ENCODE assay signal across 18 cellular contexts in genomic region chr19:45114116-45114515, GRCh38. TPM values are rescaled to one million over a fixed set of nuclear protein-coding genes. Genes with fewer than 3 reads are reported as not detected.
DNase-seq lines count a peak whose midpoint lies in the region; ATAC-seq, FAIRE-seq and TF ChIP-seq lines count a peak whose summit lies in the region.
"Had no signal": no experiment of that assay in that cellular context is flagged by ENCODE, and none has a peak within 500 bp of the region (broad histone marks: within the 10 kb centered on the region; RNA-seq: fewer than 3 reads in every experiment).

No MANE protein-coding gene starts in this region.

- in situ Hi-C loops in KBM-7 (cut with MboI; ENCODE audit: low pct_unique_long_range_greater_than_20kb, low sequenced_read_pairs) = no loop called here

- POLR2A ChIA-PET in CD8-positive, alpha-beta T cell (lab: Charles Lee) = no interaction called here
- POLR2A ChIA-PET in RWPE1 (lab: Yijun Ruan, JAX; ENCODE audit: low non-redundant PET) = interaction anchor here (0.5 kb wide), 1 partner anchor 23 kb away, joined by 4 read pairs; no protein-coding TSS in a partner anchor
- POLR2A ChIA-PET in A673 (lab: Charles Lee; ENCODE audit: low non-redundant PET) = no interaction called here

- no peaks in the 10 kb centered on the region for H3K9me3 Mint-ChIP-seq in CD8-positive, alpha-beta T cell
- H3K9me3 Mint-ChIP-seq: GM23338, immature natural killer cell had no signal

- no peak overlapping the region for H3K4me2 ChIP-seq in MM.1S (ENCODE audit: low read depth, low read length)
- H3K4me2 ChIP-seq: GM23338 had no signal

- DNase-seq in CD8-positive, alpha-beta T cell = no peak
- peak; percentile 14 for DNase-seq in KBM-7
- DNase-seq in RWPE1 (ENCODE audit: low spot score) = no peak
- DNase-seq in A673 (ENCODE audit: low spot score) = no peak
- no peak for DNase-seq in MM.1S
- no peak for DNase-seq in GM19239 (ENCODE audit: insufficient read length, low spot score)
- DNase-seq: activated naive CD4-positive, alpha-beta T cell; activated T-cell treated with anti-CD3 and anti-CD28 coated beads for 4 hours; central memory CD4-positive, alpha-beta T cell; effector CD8-positive, alpha-beta T cell; immature natural killer cell; stimulated activated CD4-positive, alpha-beta T cell treated with anti-CD3 and anti-CD28 coated beads, Interleukin-2, amount 100 ng/mL, for 48 hours had no signal

- H3K9ac ChIP-seq in MM.1S (ENCODE audit: low read length) = no peak overlapping the region

- peaks cover 2% of the 10 kb centered on the region for H4K20me1 ChIP-seq in MM.1S (ENCODE audit: insufficient read depth, low read length)

- H3K4me1 Mint-ChIP-seq in CD8-positive, alpha-beta T cell (ENCODE audit: low read depth) = peaks cover 53% of the 10 kb centered on the region

- H3K79me2 ChIP-seq in MM.1S (ENCODE audit: low read length) = peaks cover 86% of the 10 kb centered on the region

- CTCF ChIA-PET in CD8-positive, alpha-beta T cell (lab: Charles Lee) = interaction anchor here (2.3 kb wide), 1 partner anchor 12 kb away, joined by 8 read pairs; no protein-coding TSS in a partner anchor
- CTCF ChIA-PET in RWPE1 (lab: Yijun Ruan, JAX) (no interaction called here), A673 (lab: Charles Lee) (no interaction called here)

- FAIRE-seq in GM19239 (lab: Jason Lieb, UNC) = no peak
- FAIRE-seq: RCC 7860 had no signal

- H3K9me2 ChIP-seq in MM.1S (replicated peaks; ENCODE audit: insufficient read depth, low read length) = no peaks in the 10 kb centered on the region

- H3K4me3 ChIP-seq in CD8-positive, alpha-beta T cell (ENCODE audit: low read depth, low read length) = no peak overlapping the region
- H3K4me3 ChIP-seq in neutrophil (ENCODE audit: low read depth in 1 of 2, low read length in 1 of 2) (no peak overlapping the region), A673 (ENCODE audit: low read depth, low read length, poor library complexity, severe bottlenecking) (no peak overlapping the region), MM.1S (ENCODE audit: low read length) (no peak overlapping the region)
- H3K4me3 ChIP-seq: GM23338 had no signal

- no peaks in the 10 kb centered on the region for H3K27me3 ChIP-seq in CD8-positive, alpha-beta T cell (ENCODE audit: insufficient read depth, low read length)
- no peaks in the 10 kb centered on the region for H3K27me3 ChIP-seq in neutrophil
- no peaks in the 10 kb centered on the region for H3K27me3 ChIP-seq in A673 (replicated peaks; ENCODE audit: insufficient read depth, low read depth, low read length, poor library complexity)
- no peaks in the 10 kb centered on the region for H3K27me3 ChIP-seq in MM.1S (replicated peaks; ENCODE audit: insufficient read depth, low read length)

- H3K4me1 ChIP-seq in CD8-positive, alpha-beta T cell (ENCODE audit: insufficient read depth, low read length) = peaks cover 33% of the 10 kb centered on the region
- H3K4me1 ChIP-seq in neutrophil (ENCODE audit: control insufficient read depth in 1 of 2, insufficient read depth in 1 of 2, low read depth in 1 of 2, low read length in 1 of 2) = peaks cover 57 to 68% of the 10 kb centered on the region in 2 experiments
- no peaks in the 10 kb centered on the region for H3K4me1 ChIP-seq in A673 (ENCODE audit: insufficient read depth, low read length, poor library complexity, severe bottlenecking)
- peaks cover 23% of the 10 kb centered on the region for H3K4me1 ChIP-seq in MM.1S (ENCODE audit: low read length)

- no peak overlapping the region for H3K4me3 Mint-ChIP-seq in CD8-positive, alpha-beta T cell
- H3K4me3 Mint-ChIP-seq: GM23338, immature natural killer cell had no signal

- H3K36me3 ChIP-seq in CD8-positive, alpha-beta T cell (ENCODE audit: insufficient read depth, low read length) = no peaks in the 10 kb centered on the region
- H3K36me3 ChIP-seq in neutrophil = no peaks in the 10 kb centered on the region
- H3K36me3 ChIP-seq in A673 (ENCODE audit: insufficient read depth, low read length, poor library complexity, severe bottlenecking) = no peaks in the 10 kb centered on the region
- H3K36me3 ChIP-seq in MM.1S (replicated peaks; ENCODE audit: insufficient read depth, low read length) = no peaks in the 10 kb centered on the region

- intact Hi-C loops in CD8-positive, alpha-beta T cell (cut with DNase I, micrococcal nuclease) = no loop called here
- intact Hi-C loops in A673 (cut with micrococcal nuclease; ENCODE audit: unreplicated experiment) = no loop called here

- H2AFZ ChIP-seq in MM.1S (ENCODE audit: low read length) = no peak overlapping the region
- H2AFZ ChIP-seq: GM23338 had no signal

- BruUV-seq in A673 (replicated peaks; lab: Mats Ljungman, UMichigan) = no TSS peak

- H3K36me3 Mint-ChIP-seq in CD8-positive, alpha-beta T cell = peaks cover 1% of the 10 kb centered on the region
- H3K36me3 Mint-ChIP-seq: immature natural killer cell had no signal

- H3K27ac Mint-ChIP-seq in CD8-positive, alpha-beta T cell = peak overlapping the region; percentile 71

- TF ChIP-seq CTCF in CD8-positive, alpha-beta T cell (IDR thresholded peaks at IDR 0.05) = no peak
- TF ChIP-seq CTCF in RWPE1 (conservative IDR thresholded peaks at IDR 0.05; ENCODE audit: low read depth) (no peak), neutrophil (IDR thresholded peaks at IDR 0.05) (no peak), A673 (conservative IDR thresholded peaks at IDR 0.05; ENCODE audit: low read depth, low read length) (no peak), MM.1S (IDR thresholded peaks at IDR 0.05; ENCODE audit: low read length) (no peak)

- H3K27ac ChIP-seq in CD8-positive, alpha-beta T cell (ENCODE audit: low read depth, low read length) = no peak overlapping the region
- H3K27ac ChIP-seq in RWPE1 (peak overlapping the region; percentile 8; the same call in 1 of the 2 replicates), neutrophil (peak overlapping the region; percentile 89), A673 (ENCODE audit: low read depth, low read length, poor library complexity, severe bottlenecking) (no peak overlapping the region), MM.1S (ENCODE audit: low read length) (no peak overlapping the region)

- ATAC-seq in CD8-positive, alpha-beta T cell = no peak
- ATAC-seq: GM23338, SK-N-SH treated with all-trans-retinoic acid at 6 μM for 48 hours had no signal

- H3K9me3 ChIP-seq in CD8-positive, alpha-beta T cell (ENCODE audit: low read length) = no peaks in the 10 kb centered on the region
- H3K9me3 ChIP-seq in neutrophil (no peaks in the 10 kb centered on the region), A673 (ENCODE audit: low read depth, low read length, poor library complexity, severe bottlenecking) (no peaks in the 10 kb centered on the region), MM.1S (replicated peaks; ENCODE audit: insufficient read depth, low read length) (no peaks in the 10 kb centered on the region)

- H3K27me3 Mint-ChIP-seq in CD8-positive, alpha-beta T cell (ENCODE audit: low read depth) = no peaks in the 10 kb centered on the region

- H3F3A ChIP-seq in MM.1S (ENCODE audit: insufficient read depth, low read length) = peaks cover 24% of the 10 kb centered on the region

RNA-seq across cellular contexts. Expression of gene PPP1R37, which starts 21.1 kb away (rescaled TPM):
- total RNA-seq in CD8-positive, alpha-beta T cell = 10 to 100 TPM; 19.3 to 19.9 TPM
- 33.6 and 34.0 TPM in 2 replicates for total RNA-seq in A673 (2021)

RNA-seq across cellular contexts. Expression of gene GEMIN7, which starts 35.1 kb away (rescaled TPM):
- 1 to 10 TPM; 7.2 to 7.7 TPM for total RNA-seq in CD8-positive, alpha-beta T cell
- 34.0 and 34.5 TPM in 2 replicates for total RNA-seq in A673 (2021)

RNA-seq across cellular contexts. Expression of gene ZNF296, which starts 37.8 kb away (rescaled TPM):
- 1 to 10 TPM; 2.6 to 3.4 TPM for total RNA-seq in CD8-positive, alpha-beta T cell
- total RNA-seq in A673 (2021) = 2.9 and 3.0 TPM in 2 replicates
- total RNA-seq: skeletal muscle tissue had no signal

RNA-seq across cellular contexts. Expression of gene NKPD1, which starts 46.7 kb away (rescaled TPM):
- under 1 TPM; 0.81 to 0.87 TPM for total RNA-seq in CD8-positive, alpha-beta T cell
- 0.30 and 0.37 TPM in 2 replicates for total RNA-seq in A673 (2021)
- total RNA-seq: liver, skeletal muscle tissue had no signal

Comparison
In these comparisons a context has a peak if more than half of its experiments do, and no peak if none do; other contexts are left out.
1. H3K27ac ChIP-seq: peak in RWPE1 (single experiment) and neutrophil (single experiment); none in CD8-positive, alpha-beta T cell (single experiment), A673 (single experiment) and MM.1S (single experiment).